In genomic region chr15:72482275-72482674, GRCh38 we compare ENCODE assay signal across 19 cellular contexts. TPM values are rescaled to one million over a fixed set of nuclear protein-coding genes. Genes with fewer than 3 reads are reported as not detected.
DNase-seq lines count a peak whose midpoint lies in the region; ATAC-seq lines count a peak whose summit lies in the region.
"Had no signal": no experiment of that assay in that cellular context is flagged by ENCODE, and none has a peak within 500 bp of the region (broad histone marks: within the 10 kb centered on the region; RNA-seq: fewer than 3 reads in every experiment).

No MANE protein-coding gene starts in this region.

- H3K9me3 Mint-ChIP-seq in activated CD4-positive, alpha-beta T cell treated with anti-CD3 and anti-CD28 coated beads for 36 hours (ENCODE audit: low read depth), result no peaks in the 10 kb centered on the region
- H3K9me3 Mint-ChIP-seq in activated CD4-positive, alpha-beta T cell treated with anti-CD3 and anti-CD28 coated beads, Interleukin-2, amount 10 ng/mL, durations not matched to agents 24 days and 14 days, result no peaks in the 10 kb centered on the region
- no peaks in the 10 kb centered on the region for H3K9me3 Mint-ChIP-seq in IgD-negative memory B cell
- H3K9me3 Mint-ChIP-seq in naive thymus-derived CD8-positive, alpha-beta T cell, result no peaks in the 10 kb centered on the region
- H3K9me3 Mint-ChIP-seq: CD14-positive monocyte had no signal

- no peaks in the 10 kb centered on the region for H3K27me3 Mint-ChIP-seq in activated CD4-positive, alpha-beta T cell treated with anti-CD3 and anti-CD28 coated beads for 36 hours
- H3K27me3 Mint-ChIP-seq in activated CD4-positive, alpha-beta T cell treated with anti-CD3 and anti-CD28 coated beads, Interleukin-2, amount 10 ng/mL, durations not matched to agents 24 days and 14 days, result no peaks in the 10 kb centered on the region
- H3K27me3 Mint-ChIP-seq in IgD-negative memory B cell, result no peaks in the 10 kb centered on the region
- H3K27me3 Mint-ChIP-seq in naive thymus-derived CD8-positive, alpha-beta T cell, result no peaks in the 10 kb centered on the region

- H3K4me1 Mint-ChIP-seq in activated CD4-positive, alpha-beta T cell treated with anti-CD3 and anti-CD28 coated beads for 36 hours, result peaks cover 69% of the 10 kb centered on the region
- peaks cover 25% of the 10 kb centered on the region for H3K4me1 Mint-ChIP-seq in activated CD4-positive, alpha-beta T cell treated with anti-CD3 and anti-CD28 coated beads, Interleukin-2, amount 10 ng/mL, durations not matched to agents 24 days and 14 days
- peaks cover 20 to 54% (median 37%) of the 10 kb centered on the region in 3 donors for H3K4me1 Mint-ChIP-seq in IgD-negative memory B cell
- peaks cover 30 to 86% (median 71%) of the 10 kb centered on the region in 4 donors for H3K4me1 Mint-ChIP-seq in naive thymus-derived CD8-positive, alpha-beta T cell

- CTCF ChIA-PET in activated CD4-positive, alpha-beta T cell treated with anti-CD3 and anti-CD28 coated beads for 36 hours (lab: Charles Lee), result interaction anchor here (0.6 to 0.8 kb wide), 3 partner anchors 14 to 209 kb away, joined by 3 read pairs; no protein-coding TSS in a partner anchor

- no peak for DNase-seq in activated CD4-positive, alpha-beta T cell treated with anti-CD3 and anti-CD28 coated beads for 36 hours
- no peak for DNase-seq in activated CD4-positive, alpha-beta T cell treated with anti-CD3 and anti-CD28 coated beads, Interleukin-2, amount 10 ng/mL, durations not matched to agents 24 days and 14 days
- DNase-seq in SKM-1 treated with dmso at 0.1 percent for 144 hours (lab: John Stamatoyannopoulos, UW; ENCODE audit: unreplicated experiment) (peak; percentile 47), hippocampal formation (lab: John Stamatoyannopoulos, UW) (no peak), NCI-H1694 treated with DMSO at 0.1 percent for 48 hours (lab: John Stamatoyannopoulos, UW) (no peak)
- DNase-seq in naive thymus-derived CD8-positive, alpha-beta T cell, result no peak
- DNase-seq: activated CD8-positive, alpha-beta memory T cell treated with anti-CD3 and anti-CD28 coated beads for 24 hours; activated naive CD4-positive, alpha-beta T cell treated with Interleukin-2 at 50 U/mL for 16 hours; body of pancreas; NCI-H1436; NCI-H510A; PC-3; spleen; stimulated activated naive CD4-positive, alpha-beta T cell; upper lobe of left lung had no signal

- H3K4me3 Mint-ChIP-seq in activated CD4-positive, alpha-beta T cell treated with anti-CD3 and anti-CD28 coated beads for 36 hours, result no peak overlapping the region
- no peak overlapping the region for H3K4me3 Mint-ChIP-seq in activated CD4-positive, alpha-beta T cell treated with anti-CD3 and anti-CD28 coated beads, Interleukin-2, amount 10 ng/mL, durations not matched to agents 24 days and 14 days
- peak overlapping the region in 3 of 4 donors; percentile 6 to 76 (median 69) for H3K4me3 Mint-ChIP-seq in IgD-negative memory B cell
- H3K4me3 Mint-ChIP-seq in naive thymus-derived CD8-positive, alpha-beta T cell, result peak overlapping the region in 9 of 10 donors; percentile 8 to 76 (median 40)
- H3K4me3 Mint-ChIP-seq: CD14-positive monocyte had no signal

- ATAC-seq in activated CD4-positive, alpha-beta T cell treated with anti-CD3 and anti-CD28 coated beads for 36 hours, result no peak
- no peak for ATAC-seq in naive thymus-derived CD8-positive, alpha-beta T cell
- no peak for ATAC-seq in HG03378 (IDR thresholded peaks at IDR 0.05; ENCODE audit: unreplicated experiment)
- ATAC-seq: body of pancreas, PC-3, SK-N-SH treated with all-trans-retinoic acid at 6 μM for 48 hours had no signal

- intact Hi-C loops in activated CD4-positive, alpha-beta T cell treated with anti-CD3 and anti-CD28 coated beads for 36 hours (cut with DNase I, micrococcal nuclease), result no loop called here
- intact Hi-C loops in activated CD4-positive, alpha-beta T cell treated with anti-CD3 and anti-CD28 coated beads, Interleukin-2, amount 10 ng/mL, durations not matched to agents 24 days and 14 days (cut with micrococcal nuclease), result no loop called here

- H3K36me3 Mint-ChIP-seq in activated CD4-positive, alpha-beta T cell treated with anti-CD3 and anti-CD28 coated beads for 36 hours (ENCODE audit: low read depth), result peaks cover 48% of the 10 kb centered on the region
- peaks cover 40% of the 10 kb centered on the region for H3K36me3 Mint-ChIP-seq in activated CD4-positive, alpha-beta T cell treated with anti-CD3 and anti-CD28 coated beads, Interleukin-2, amount 10 ng/mL, durations not matched to agents 24 days and 14 days (ENCODE audit: low read depth)
- H3K36me3 Mint-ChIP-seq in IgD-negative memory B cell, result peaks cover 2% of the 10 kb centered on the region
- peaks cover 0 to 55% (median 12%) of the 10 kb centered on the region in 3 donors for H3K36me3 Mint-ChIP-seq in naive thymus-derived CD8-positive, alpha-beta T cell

- POLR2A ChIA-PET in activated CD4-positive, alpha-beta T cell treated with anti-CD3 and anti-CD28 coated beads for 36 hours (lab: Charles Lee), result interaction anchor here (0.9 to 1.7 kb wide), 3 partner anchors 9 to 17 kb away, joined by 3 to 5 read pairs (median 3); no protein-coding TSS in a partner anchor
- POLR2A ChIA-PET in naive thymus-derived CD8-positive, alpha-beta T cell (lab: Charles Lee), result interaction anchor here (0.7 kb wide), 1 partner anchor 108 kb away, joined by 3 read pairs; no protein-coding TSS in a partner anchor

- H3K27ac Mint-ChIP-seq in activated CD4-positive, alpha-beta T cell treated with anti-CD3 and anti-CD28 coated beads for 36 hours, result peak overlapping the region; percentile 35
- no peak overlapping the region for H3K27ac Mint-ChIP-seq in activated CD4-positive, alpha-beta T cell treated with anti-CD3 and anti-CD28 coated beads, Interleukin-2, amount 10 ng/mL, durations not matched to agents 24 days and 14 days
- H3K27ac Mint-ChIP-seq in IgD-negative memory B cell, result peak overlapping the region in 2 of 3 donors; percentile 2 to 32
- peak overlapping the region in 4 of 10 donors; percentile 8 to 44 (median 11) for H3K27ac Mint-ChIP-seq in naive thymus-derived CD8-positive, alpha-beta T cell

RNA-seq across cellular contexts. Expression of gene ARIH1, which starts 8.1 kb away (rescaled TPM):
- total RNA-seq in activated CD4-positive, alpha-beta T cell treated with anti-CD3 and anti-CD28 coated beads for 36 hours, result 100 to 1,000 TPM; 177 to 195 TPM
- total RNA-seq in activated CD4-positive, alpha-beta T cell treated with anti-CD3 and anti-CD28 coated beads, Interleukin-2, amount 10 ng/mL, durations not matched to agents 24 days and 14 days, result 140 and 141 TPM in 2 replicates
- polyA plus RNA-seq in IgD-negative memory B cell, result 24.4 TPM
- total RNA-seq in naive thymus-derived CD8-positive, alpha-beta T cell, result 100 to 1,000 TPM; 191 to 197 TPM
- 10 to 100 TPM; 10.3 to 19.0 (median 18.0) TPM for polyA plus RNA-seq in naive thymus-derived CD8-positive, alpha-beta T cell

Comparison
In these comparisons a context has a peak if more than half of its experiments do, and no peak if none do; other contexts are left out.
1. H3K4me3 Mint-ChIP-seq: peak in IgD-negative memory B cell (3 of 4) and naive thymus-derived CD8-positive, alpha-beta T cell (9 of 10); none in activated CD4-positive, alpha-beta T cell treated with anti-CD3 and anti-CD28 coated beads for 36 hours (single experiment) and activated CD4-positive, alpha-beta T cell treated with anti-CD3 and anti-CD28 coated beads, Interleukin-2, amount 10 ng/mL, durations not matched to agents 24 days and 14 days (single experiment).